ENCODE assay signal across 8 cellular contexts in the genomic region with DNA sequence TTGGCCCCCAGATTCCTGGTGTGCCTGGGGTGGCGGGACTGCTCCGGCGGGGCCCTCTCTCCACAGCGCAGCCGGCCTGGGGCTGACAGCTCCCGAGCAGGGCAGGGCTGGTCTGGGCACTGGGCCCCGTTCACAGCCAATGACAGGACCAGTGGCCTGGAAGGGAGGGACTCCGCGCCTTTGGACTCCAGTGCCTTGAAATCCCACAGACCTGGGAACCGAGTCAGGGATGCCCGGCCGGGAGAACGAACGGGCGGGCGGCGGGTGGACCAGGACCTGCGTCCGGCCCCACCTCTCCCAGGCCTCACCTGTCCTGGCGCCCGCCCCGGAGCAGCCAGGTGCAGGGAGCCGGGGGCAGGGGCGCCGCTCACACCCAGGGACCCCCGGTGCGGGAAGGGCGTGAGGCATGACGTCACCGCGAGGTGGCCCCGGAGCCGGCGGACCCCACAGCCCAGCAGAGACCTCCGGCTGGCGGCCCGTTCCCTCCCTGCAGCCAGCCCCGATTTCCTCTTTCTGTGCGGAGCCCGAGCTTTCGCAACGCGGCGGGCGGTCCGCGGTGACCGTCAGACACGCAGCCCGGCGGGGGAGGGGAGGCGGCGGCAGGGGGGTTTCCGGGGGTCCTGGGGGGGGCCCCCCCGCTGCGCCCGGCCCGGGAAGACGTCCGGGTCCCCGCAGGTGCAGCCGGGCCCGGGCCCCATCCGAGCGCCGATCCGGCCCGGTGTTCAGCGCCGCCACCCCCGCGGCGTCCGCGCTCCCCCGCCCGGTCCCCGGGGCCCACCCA. TPM values are rescaled to one million over a fixed set of nuclear protein-coding genes. Genes with fewer than 3 reads are reported as not detected.
A peak's percentile ranks its signal among the peaks of the same experiment; 100 is the strongest.
DNase-seq lines count a peak whose midpoint lies in the region; ATAC-seq, FAIRE-seq and TF ChIP-seq lines count a peak whose summit lies in the region.

No MANE protein-coding gene starts in this region.

- H3K27ac ChIP-seq in HCT116 (ENCODE audit: low read depth, low read length), result peak overlapping the region; percentile 65
- H3K27ac ChIP-seq in RWPE1, result no peak overlapping the region
- H3K27ac ChIP-seq in H1 (ENCODE audit: low read depth, low read length), result no peak overlapping the region
- peak overlapping the region; percentile 24 to 47 for H3K27ac ChIP-seq in tibial artery

- ATAC-seq in HCT116, result peak; percentile 78

- peak overlapping the region; percentile 57 to 69 for H3K4me3 ChIP-seq in HCT116 (replicated peaks in 1 of 2; ENCODE audit: low read depth in 1 of 2, low read length in 2 of 2)
- peak overlapping the region; percentile 27 to 62 (median 46); a peak in 7 of 8 replicates for H3K4me3 ChIP-seq in H1 (ENCODE audit: extremely low read depth in 1 of 4, insufficient read depth in 2 of 4, low read depth in 3 of 4, low read length in 4 of 4)
- peak overlapping the region; percentile 49 to 74 for H3K4me3 ChIP-seq in tibial artery

- H3K36me3 ChIP-seq in ES-I3 (ENCODE audit: insufficient read depth, low read length) (no peaks in the 10 kb centered on the region), HCT116 (ENCODE audit: control insufficient read depth in 1 of 2, insufficient read depth in 2 of 2, low read length in 2 of 2) (no peaks in the 10 kb centered on the region), H1 (ENCODE audit: control insufficient read depth in 2 of 4, insufficient read depth in 4 of 4, low read length in 3 of 4) (no peaks in the 10 kb centered on the region), tibial artery (no peaks in the 10 kb centered on the region)

- peaks cover 19% of the 10 kb centered on the region; the same call in 1 of the 2 replicates for H3K79me2 ChIP-seq in HCT116 (ENCODE audit: insufficient read depth, low read length)
- no peaks in the 10 kb centered on the region for H3K79me2 ChIP-seq in H1 (ENCODE audit: control insufficient read depth in 1 of 2, insufficient read depth in 2 of 2, low read length in 2 of 2)

- H3K9me3 ChIP-seq in ES-I3 (ENCODE audit: control insufficient read depth, insufficient read depth, low read length), result no peaks in the 10 kb centered on the region
- H3K9me3 ChIP-seq in HCT116 (ENCODE audit: control insufficient read depth in 1 of 2, insufficient read depth in 1 of 2, low read depth in 1 of 2, low read length in 2 of 2), result no peaks in the 10 kb centered on the region
- H3K9me3 ChIP-seq in H1 (ENCODE audit: insufficient read depth in 2 of 2, low read depth in 1 of 2, low read length in 1 of 2), result peaks cover 0 to 3% of the 10 kb centered on the region in 2 experiments; a peak in 1 of 4 replicates
- no peaks in the 10 kb centered on the region for H3K9me3 ChIP-seq in tibial artery

- H2BK120ac ChIP-seq in H1 (replicated peaks; ENCODE audit: low read depth, low read length), result no peak overlapping the region

- DNase-seq in HCT116 (ENCODE audit: low read depth, low spot score) (no peak), RWPE1 (ENCODE audit: low spot score) (peak; percentile 56), H1 (ENCODE audit: low read depth in 1 of 2, low spot score in 2 of 2) (peak in 1 of 2 experiments; percentile 74), midbrain (lab: John Stamatoyannopoulos, UW) (peak; percentile 73), tibial artery (peak in 1 of 2 donors; percentile 77), NCI-H1092 treated with DMSO at 0.1 percent for 48 hours (lab: John Stamatoyannopoulos, UW) (no peak), NCI-H510A treated with DMSO at 0.1 percent for 48 hours (lab: John Stamatoyannopoulos, UW) (no peak)

- no peak for FAIRE-seq in H1 (lab: Jason Lieb, UNC)

- BruUV-seq in HCT116 (replicated peaks; lab: Mats Ljungman, UMichigan), result no TSS peak

- no peak overlapping the region for H3K18ac ChIP-seq in H1 (ENCODE audit: extremely low read depth, low read length)

- H2BK15ac ChIP-seq in H1 (ENCODE audit: low read length), result no peak overlapping the region

- H4K5ac ChIP-seq in H1 (ENCODE audit: insufficient read length, low read depth, low read length), result no peak overlapping the region

- TF ChIP-seq RAD21 in HCT116 (IDR thresholded peaks at IDR 0.05; ENCODE audit: low read depth), result no peak
- no peak; a peak in 1 of 4 replicates for TF ChIP-seq RAD21 in H1 (IDR thresholded peaks at IDR 0.05 in 1 of 2, conservative IDR thresholded peaks at IDR 0.05 in 1 of 2; ENCODE audit: low read depth in 2 of 2, low read length in 2 of 2)

- H3K79me1 ChIP-seq in H1 (ENCODE audit: low read depth, low read length), result no peaks in the 10 kb centered on the region

- RAD21 ChIA-PET in HCT116 (lab: Charles Lee; ENCODE audit: low non-redundant PET in 1 of 2, low total read pairs in 2 of 2, uncharacterized antibody in 2 of 2, unreplicated experiment in 2 of 2), result no interaction called here

- H4K20me1 ChIP-seq in HCT116 (ENCODE audit: insufficient read depth) (no peaks in the 10 kb centered on the region), H1 (replicated peaks in 1 of 2; ENCODE audit: control insufficient read depth in 1 of 2, insufficient read depth in 2 of 2, low read length in 2 of 2) (no peaks in the 10 kb centered on the region)

- no peak overlapping the region for H2BK5ac ChIP-seq in H1 (ENCODE audit: low read depth, low read length)

- peaks cover 4% of the 10 kb centered on the region; the same call in 1 of the 2 replicates for H3K23me2 ChIP-seq in H1 (ENCODE audit: low read depth, low read length)

- H3K27me3 ChIP-seq in HCT116 (ENCODE audit: insufficient read depth, low read length) (no peaks in the 10 kb centered on the region), H1 (replicated peaks in 1 of 4; ENCODE audit: control insufficient read depth in 3 of 4, extremely low read depth in 1 of 4, insufficient read depth in 3 of 4, low read length in 3 of 4) (peaks cover 2 to 26% (median 19%) of the 10 kb centered on the region in 4 experiments; a peak in 6 of 7 replicates), tibial artery (peaks cover 0 to 11% of the 10 kb centered on the region in 2 donors)

- peaks cover 4% of the 10 kb centered on the region; the same call in 1 of the 2 replicates for H3K4me1 ChIP-seq in ES-I3 (ENCODE audit: insufficient read depth, low read length)
- peaks cover 8 to 37% of the 10 kb centered on the region in 2 experiments; a peak in 3 of 4 replicates for H3K4me1 ChIP-seq in HCT116 (ENCODE audit: control insufficient read depth in 1 of 2, insufficient read depth in 2 of 2, low read length in 2 of 2)
- H3K4me1 ChIP-seq in H1 (replicated peaks in 1 of 4; ENCODE audit: control insufficient read depth in 3 of 4, insufficient read depth in 4 of 4, low read length in 3 of 4), result peaks cover 0 to 20% (median 9%) of the 10 kb centered on the region in 4 experiments; a peak in 5 of 7 replicates
- peaks cover 6 to 25% (median 20%) of the 10 kb centered on the region in 4 donors for H3K4me1 ChIP-seq in tibial artery

- CTCF ChIA-PET in HCT116 (lab: Charles Lee), result no interaction called here
- CTCF ChIA-PET in RWPE1 (lab: Yijun Ruan, JAX), result interaction anchor here (0.6 to 1.6 kb wide), 8 partner anchors 8 to 121 kb away, joined by 3 to 8 read pairs (median 4); no protein-coding TSS in a partner anchor
- CTCF ChIA-PET in H1 (lab: Charles Lee; ENCODE audit: partially characterized antibody), result interaction anchor here (1.3 to 1.7 kb wide), 2 partner anchors 13 to 112 kb away, joined by 3 to 6 read pairs; no protein-coding TSS in a partner anchor

- peak overlapping the region; percentile 93 for H3K4me2 ChIP-seq in HCT116 (ENCODE audit: low read length)
- peak overlapping the region; percentile 56 to 76; a peak in 3 of 4 replicates for H3K4me2 ChIP-seq in H1 (ENCODE audit: insufficient read depth in 1 of 2, low read depth in 2 of 2, low read length in 2 of 2)

- H3K14ac ChIP-seq in H1 (ENCODE audit: insufficient read length), result no peak overlapping the region

- TF ChIP-seq POLR2A in HCT116 (IDR thresholded peaks at IDR 0.05; ENCODE audit: borderline replicate concordance, extremely low read depth, insufficient read depth, insufficient read length), result no peak
- no peak for TF ChIP-seq POLR2A in H1 (IDR thresholded peaks at IDR 0.05; ENCODE audit: control extremely low read depth in 1 of 2, low read depth in 2 of 2, low read length in 2 of 2)

- H3K23ac ChIP-seq in H1 (ENCODE audit: insufficient read length), result no peak overlapping the region

- intact Hi-C loops in HCT116 (cut with micrococcal nuclease) (loop anchor here (1.0 to 2.0 kb wide), 2 partner anchors 45 to 167 kb away; no protein-coding TSS in a partner anchor), tibial artery (cut with DNase I; ENCODE audit: low total_unique reads) (no loop called here)

- TF ChIP-seq CTCF in HCT116 (IDR thresholded peaks at IDR 0.05 in 2 of 3, conservative IDR thresholded peaks at IDR 0.05 in 1 of 3; ENCODE audit: borderline replicate concordance in 1 of 3, insufficient read depth in 1 of 3, low read depth in 2 of 3, low read length in 2 of 3) (no peak), RWPE1 (conservative IDR thresholded peaks at IDR 0.05; ENCODE audit: low read depth) (no peak), H1 (IDR thresholded peaks at IDR 0.05; ENCODE audit: control extremely low read depth in 1 of 3, insufficient read depth in 1 of 3, low read depth in 1 of 3, low read length in 3 of 3) (no peak), tibial artery (IDR thresholded peaks at IDR 0.05) (no peak)

- 12% methylated on average over 30 of the region's 78 CpGs; no CpG with 5 or more reads in 1 of the 2 experiments for WGBS in H1 (ENCODE audit: extremely low coverage in 1 of 2, insufficient coverage in 1 of 2, insufficient read length in 1 of 2, insufficient replicate concordance in 2 of 2, low coverage in 1 of 2, low lambda C conversion rate in 2 of 2, missing lambda C conversion rate in 1 of 2), 2 experiments

- H2BK20ac ChIP-seq in H1 (ENCODE audit: low read length), result no peak overlapping the region

- no peak overlapping the region for H3K4ac ChIP-seq in H1 (replicated peaks; ENCODE audit: insufficient read length, low read depth, low read length)

- no peak for TF ChIP-seq EP300 in H1 (IDR thresholded peaks at IDR 0.05; ENCODE audit: borderline replicate concordance in 1 of 2, low read depth in 2 of 2, low read length in 2 of 2)

- no peak overlapping the region for H2AK5ac ChIP-seq in H1 (ENCODE audit: low read depth, low read length)

- H3K56ac ChIP-seq in H1 (replicated peaks; ENCODE audit: insufficient read length, low read depth, low read length), result no peak overlapping the region

- H3K9me2 ChIP-seq in HCT116 (ENCODE audit: insufficient read depth), result no peaks in the 10 kb centered on the region

- peak overlapping the region; percentile 11; the same call in 1 of the 2 replicates for H4K8ac ChIP-seq in H1 (ENCODE audit: extremely low read depth, insufficient read depth, low read length)

- POLR2A ChIA-PET in HCT116 (lab: Charles Lee), result no interaction called here
- POLR2A ChIA-PET in RWPE1 (lab: Yijun Ruan, JAX; ENCODE audit: low non-redundant PET), result no interaction called here
- POLR2A ChIA-PET in H1 (lab: Charles Lee; ENCODE audit: partially characterized antibody), result interaction anchor here (1.0 to 1.4 kb wide), 3 partner anchors 13 to 56 kb away, joined by 3 read pairs; no protein-coding TSS in a partner anchor

- no peak overlapping the region for H4K91ac ChIP-seq in H1 (replicated peaks; ENCODE audit: insufficient read length, low read length)

- no peak overlapping the region for H2BK12ac ChIP-seq in H1 (ENCODE audit: low read depth, low read length)

- H2AFZ ChIP-seq in HCT116 (ENCODE audit: low read depth, low read length, poor library complexity, severe bottlenecking) (no peak overlapping the region), H1 (ENCODE audit: low read length) (no peak overlapping the region)

- peak overlapping the region; percentile 44 for H3K9ac ChIP-seq in ES-I3 (ENCODE audit: low read depth, low read length)
- H3K9ac ChIP-seq in HCT116 (ENCODE audit: low read length), result peak overlapping the region; percentile 71
- H3K9ac ChIP-seq in H1 (replicated peaks in 1 of 4; ENCODE audit: extremely low read depth in 1 of 4, low read depth in 3 of 4, low read length in 3 of 4), result no peak overlapping the region

RNA-seq across cellular contexts. Expression of a gene that starts 0.7 kb away (rescaled TPM):
- total RNA-seq in HCT116 (2021; ENCODE audit: unreplicated experiment), result 34.0 TPM
- 48.8 and 50.6 TPM in 2 replicates for polyA plus RNA-seq in HCT116 (2012)
- 5.4 and 5.8 TPM in 2 replicates for total RNA-seq in H1 (2021; fragmentation: NEBNext Ultra II Directional; extraction: Animal tissue kit (Norgen Biotek cat#: 25700))
- 6.1 and 8.1 TPM in 2 replicates for polyA plus RNA-seq in H1 (2011; rRNA removed)
- 7.0 TPM for polyA plus RNA-seq in H1 (2011; cell fraction: cytosol; rRNA removed)
- 14.6 TPM for polyA plus RNA-seq in H1 (2011; cell fraction: nucleus; rRNA removed)
- 6.7 to 9.5 TPM (median 9.3 TPM) in 4 replicates for polyA plus RNA-seq in H1 (2012, experiment 1 of 2)
- polyA plus RNA-seq in H1 (2012, experiment 2 of 2), result 10.2 TPM
- 5.6 TPM for polyA plus RNA-seq in H1 (2013, experiment 1 of 2)
- 4.6 TPM for polyA plus RNA-seq in H1 (2013, experiment 2 of 2)
- 4.6 and 6.6 TPM in 2 replicates for polyA minus RNA-seq in H1 (2011; rRNA and poly(A)+ RNA removed)
- polyA minus RNA-seq in H1 (2011; cell fraction: cytosol; rRNA and poly(A)+ RNA removed), result 6.6 TPM
- 6.3 TPM for polyA minus RNA-seq in H1 (2011; cell fraction: nucleus; rRNA and poly(A)+ RNA removed)

RNA-seq across cellular contexts. Expression of a gene that starts 21.6 kb away (rescaled TPM):
- 14.0 TPM for total RNA-seq in HCT116 (2021; ENCODE audit: unreplicated experiment)
- polyA plus RNA-seq in HCT116 (2012), result 5.3 and 7.0 TPM in 2 replicates
- total RNA-seq in H1 (2021; fragmentation: NEBNext Ultra II Directional; extraction: Animal tissue kit (Norgen Biotek cat#: 25700)), result 7.9 and 9.0 TPM in 2 replicates
- polyA plus RNA-seq in H1 (2011; rRNA removed), result 3.9 and 5.8 TPM in 2 replicates
- 5.7 TPM for polyA plus RNA-seq in H1 (2011; cell fraction: cytosol; rRNA removed)
- polyA plus RNA-seq in H1 (2011; cell fraction: nucleus; rRNA removed), result 8.0 TPM
- polyA plus RNA-seq in H1 (2012, experiment 1 of 2), result 5.4 to 7.9 TPM (median 6.1 TPM) in 4 replicates
- polyA plus RNA-seq in H1 (2012, experiment 2 of 2), result 3.6 TPM
- polyA plus RNA-seq in H1 (2013, experiment 1 of 2), result 7.3 TPM
- polyA plus RNA-seq in H1 (2013, experiment 2 of 2), result 7.1 TPM
- polyA minus RNA-seq in H1 (2011; rRNA and poly(A)+ RNA removed), result 4.2 and 7.6 TPM in 2 replicates
- polyA minus RNA-seq in H1 (2011; cell fraction: cytosol; rRNA and poly(A)+ RNA removed), result 3.3 TPM
- 13.6 TPM for polyA minus RNA-seq in H1 (2011; cell fraction: nucleus; rRNA and poly(A)+ RNA removed)

RNA-seq across cellular contexts. Expression of a gene that starts 29.2 kb away (rescaled TPM):
- total RNA-seq in HCT116 (2021; ENCODE audit: unreplicated experiment), result not detected
- polyA plus RNA-seq in HCT116 (2012), result 0.08 and 0.12 TPM in 2 replicates
- total RNA-seq in H1 (2021; fragmentation: NEBNext Ultra II Directional; extraction: Animal tissue kit (Norgen Biotek cat#: 25700)), result not detected in 2 replicates
- polyA plus RNA-seq in H1 (2011; rRNA removed), result 0.05 TPM in 1 of 2 replicates, not detected in the other
- 0.04 TPM for polyA plus RNA-seq in H1 (2011; cell fraction: cytosol; rRNA removed)
- 0.16 TPM for polyA plus RNA-seq in H1 (2011; cell fraction: nucleus; rRNA removed)
- polyA plus RNA-seq in H1 (2012, experiment 1 of 2), result 0.08 to 0.14 TPM (median 0.13 TPM) in 3 of 4 replicates, not detected in the other
- polyA plus RNA-seq in H1 (2012, experiment 2 of 2), result not detected
- not detected for polyA plus RNA-seq in H1 (2013, experiment 1 of 2)
- polyA plus RNA-seq in H1 (2013, experiment 2 of 2), result 0.04 TPM
- polyA minus RNA-seq in H1 (2011; rRNA and poly(A)+ RNA removed), result not detected in 2 replicates
- not detected for polyA minus RNA-seq in H1 (2011; cell fraction: cytosol; rRNA and poly(A)+ RNA removed)
- not detected for polyA minus RNA-seq in H1 (2011; cell fraction: nucleus; rRNA and poly(A)+ RNA removed)

Comparison
In these comparisons a context has a peak if more than half of its experiments do, and no peak if none do; other contexts are left out.
1. H3K9ac ChIP-seq: peak in ES-I3 (single experiment) and HCT116 (single experiment); none in H1 (0 of 4).
2. DNase-seq: peak in RWPE1 (single experiment) and midbrain (single experiment); none in HCT116 (single experiment), NCI-H1092 treated with DMSO at 0.1 percent for 48 hours (single experiment) and NCI-H510A treated with DMSO at 0.1 percent for 48 hours (single experiment).
3. H3K27ac ChIP-seq: peak in HCT116 (single experiment) and tibial artery (2 of 2); none in RWPE1 (single experiment) and H1 (single experiment).
4. Peak in every context shown above with its lines, with median percentiles within 50 percentile points of each other: H3K4me3 ChIP-seq.